ENCODE assay signal across 18 cellular contexts in the genomic region with DNA sequence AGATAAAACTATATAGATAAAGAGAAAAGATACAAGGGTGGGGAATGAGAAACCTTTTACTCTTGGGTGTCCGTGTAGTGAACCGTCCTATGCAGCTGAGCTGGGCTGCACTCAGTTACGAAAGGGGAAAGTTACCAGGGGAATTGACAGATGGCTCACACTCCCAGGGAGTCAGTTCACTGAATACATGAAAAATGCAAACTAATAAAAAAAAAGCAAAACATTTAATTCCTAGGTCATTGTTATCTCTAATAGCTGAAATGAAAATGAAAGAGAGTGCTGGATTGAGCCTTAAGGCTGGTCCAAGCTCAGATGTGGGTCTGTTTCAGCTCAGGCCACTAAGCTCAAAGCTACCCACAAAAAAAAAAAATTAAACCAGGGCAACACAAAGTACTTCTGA.
DNase-seq lines count a peak whose midpoint lies in the region; ATAC-seq, FAIRE-seq and TF ChIP-seq lines count a peak whose summit lies in the region.
"Had no signal": no experiment of that assay in that cellular context is flagged by ENCODE, and none has a peak within 500 bp of the region (broad histone marks: within the 10 kb centered on the region; RNA-seq: fewer than 3 reads in every experiment).

No MANE protein-coding gene starts in this region.

- H2BK120ac ChIP-seq in mesenchymal stem cell (ENCODE audit: low read depth, low read length): no peak overlapping the region

- H3K79me1 ChIP-seq in mesenchymal stem cell (replicated peaks; ENCODE audit: low read length, poor library complexity, severe bottlenecking): no peaks in the 10 kb centered on the region

- no peak overlapping the region for H4K91ac ChIP-seq in mesenchymal stem cell (ENCODE audit: low read length)

- no peak overlapping the region for H3K14ac ChIP-seq in mesenchymal stem cell (ENCODE audit: low read length in 2 of 2)

- H2AFZ ChIP-seq in mesenchymal stem cell (ENCODE audit: low read depth, low read length): no peak overlapping the region

- no peak for DNase-seq in GM12891 (ENCODE audit: insufficient read length, low spot score)
- peak; percentile 73 for DNase-seq in MV-4-11 (lab: John Stamatoyannopoulos, UW)
- no peak for DNase-seq in mesenchymal stem cell
- DNase-seq in suprapubic skin (ENCODE audit: low spot score in 2 of 2): no peak
- DNase-seq: activated CD8-positive, alpha-beta memory T cell treated with anti-CD3 and anti-CD28 coated beads, Interleukin-2, amount 10 ng/mL, durations not matched to agents 7 days and 5 days; DMS153; endodermal cell; gastrocnemius medialis; HCEC 1CT; mammary epithelial cell; NCI-H69; upper lobe of left lung had no signal

- no peak overlapping the region for H2BK5ac ChIP-seq in mesenchymal stem cell (ENCODE audit: low read depth, low read length, poor library complexity, severe bottlenecking)

- H3K4me1 ChIP-seq in mesenchymal stem cell (ENCODE audit: control insufficient read depth, insufficient read depth, low read depth, low read length): no peaks in the 10 kb centered on the region
- H3K4me1 ChIP-seq in suprapubic skin: no peaks in the 10 kb centered on the region
- H3K4me1 ChIP-seq: gastrocnemius medialis, upper lobe of left lung had no signal

- TF ChIP-seq EP300 in suprapubic skin (IDR thresholded peaks at IDR 0.05): no peak

- H3K4me3 ChIP-seq in mesenchymal stem cell (ENCODE audit: insufficient read depth in 1 of 2, low read depth in 1 of 2, low read length in 2 of 2) (peak overlapping the region in 1 of 2 experiments; percentile 55), suprapubic skin (no peak overlapping the region)
- H3K4me3 ChIP-seq: gastrocnemius medialis, upper lobe of left lung had no signal

- H3K27ac ChIP-seq in mesenchymal stem cell (ENCODE audit: low read length, poor library complexity, severe bottlenecking) (no peak overlapping the region), suprapubic skin (no peak overlapping the region)
- H3K27ac ChIP-seq: gastrocnemius medialis, upper lobe of left lung had no signal

- no peak overlapping the region for H3K4ac ChIP-seq in mesenchymal stem cell (ENCODE audit: low read depth in 1 of 2, low read length in 2 of 2)

- TF ChIP-seq POLR2A in GM12891 (IDR thresholded peaks at IDR 0.05; ENCODE audit: low read depth, low read length) (no peak), suprapubic skin (IDR thresholded peaks at IDR 0.05) (no peak)

- H3K27me3 ChIP-seq in mesenchymal stem cell (ENCODE audit: control insufficient read depth in 1 of 2, insufficient read depth in 1 of 2, low read length in 2 of 2) (no peaks in the 10 kb centered on the region), suprapubic skin (no peaks in the 10 kb centered on the region)
- H3K27me3 ChIP-seq: gastrocnemius medialis, upper lobe of left lung had no signal

- WGBS in mesenchymal stem cell: 71% methylated on average over 3 of the region's 3 CpGs
- 62% methylated on average over 3 of the region's 3 CpGs for WGBS in suprapubic skin

- H3K9ac ChIP-seq in mesenchymal stem cell (ENCODE audit: low read length): peak overlapping the region; percentile 68

- no peak overlapping the region for H3K18ac ChIP-seq in mesenchymal stem cell (ENCODE audit: low read depth in 1 of 2, low read length in 2 of 2)

- H3K9me3 ChIP-seq in mesenchymal stem cell (ENCODE audit: control insufficient read depth, low read length) (no peaks in the 10 kb centered on the region), suprapubic skin (no peaks in the 10 kb centered on the region)
- H3K9me3 ChIP-seq: gastrocnemius medialis, upper lobe of left lung had no signal

- no peaks in the 10 kb centered on the region for H3K36me3 ChIP-seq in mesenchymal stem cell (ENCODE audit: control insufficient read depth in 1 of 2, insufficient read depth in 2 of 2, low read depth in 1 of 2, low read length in 2 of 2)
- H3K36me3 ChIP-seq in suprapubic skin: no peaks in the 10 kb centered on the region
- H3K36me3 ChIP-seq: gastrocnemius medialis, upper lobe of left lung had no signal

- no peak overlapping the region for H3K23ac ChIP-seq in mesenchymal stem cell (ENCODE audit: low read length in 2 of 2)

- no peak for TF ChIP-seq CTCF in suprapubic skin (IDR thresholded peaks at IDR 0.05)

- H2AK5ac ChIP-seq in mesenchymal stem cell (ENCODE audit: low read length, severe bottlenecking): no peak overlapping the region

- peak; percentile 48 for FAIRE-seq in GM12891 (lab: Jason Lieb, UNC)
- FAIRE-seq: bronchial epithelial cell, HTR-8/SVneo had no signal

- H4K8ac ChIP-seq in mesenchymal stem cell (ENCODE audit: low read length): no peak overlapping the region

- no peak overlapping the region for H2BK12ac ChIP-seq in mesenchymal stem cell (ENCODE audit: low read length in 2 of 2)

- H2BK15ac ChIP-seq in mesenchymal stem cell (ENCODE audit: low read depth, poor library complexity, severe bottlenecking): no peak overlapping the region

- H3K4me2 ChIP-seq in mesenchymal stem cell (ENCODE audit: low read length, poor library complexity, severe bottlenecking): no peak overlapping the region

- ATAC-seq in HG02678 (IDR thresholded peaks at IDR 0.05; ENCODE audit: unreplicated experiment): peak; percentile 51
- ATAC-seq in HG02938 (IDR thresholded peaks at IDR 0.05; ENCODE audit: unreplicated experiment): no peak
- no peak for ATAC-seq in GM21717 (IDR thresholded peaks at IDR 0.05; ENCODE audit: unreplicated experiment)
- ATAC-seq: activated CD8-positive, alpha-beta memory T cell treated with anti-CD3 and anti-CD28 coated beads, Interleukin-2, amount 10 ng/mL, durations not matched to agents 7 days and 5 days; gastrocnemius medialis; stimulated activated effector memory CD8-positive, alpha-beta T cell treated with anti-CD3 and anti-CD28 coated beads, Interleukin-12 subunit alpha, Interleukin-12 subunit beta, amount 100 ng/mL, for 72 hours had no signal

TF ChIP-seq in GM12891, 5 proteins besides CTCF, POLR2A, EP300 and RAD21:
- no peak for TF ChIP-seq POU2F2 (IDR thresholded peaks at IDR 0.05; ENCODE audit: low read depth, low read length)
- TF ChIP-seq POLR2AphosphoS5 (IDR thresholded peaks at IDR 0.05; ENCODE audit: low read depth, low read length): no peak
- no peak for TF ChIP-seq TAF1 (IDR thresholded peaks at IDR 0.05; ENCODE audit: low read depth, low read length)
- TF ChIP-seq PAX5 (IDR thresholded peaks at IDR 0.05; ENCODE audit: insufficient read depth, low read length, severe bottlenecking): no peak
- no peak for TF ChIP-seq SPI1 (IDR thresholded peaks at IDR 0.05; ENCODE audit: low read depth, low read length)
